In genomic region chr15:67009576-67010569, GRCh38 we compare ENCODE assay signal across 1 cellular context.
TF ChIP-seq lines count a peak whose summit lies in the region.

No MANE protein-coding gene starts in this region.

TF ChIP-seq in IMR-90, 13 proteins besides CTCF, POLR2A, EP300 and RAD21 (continued from another document):
- TF ChIP-seq ELK1 (IDR thresholded peaks at IDR 0.05; ENCODE audit: borderline replicate concordance, low read depth, low read length) (no peak), FOS (IDR thresholded peaks at IDR 0.05; ENCODE audit: low read depth, low read length) (no peak)
